In the genomic region with DNA sequence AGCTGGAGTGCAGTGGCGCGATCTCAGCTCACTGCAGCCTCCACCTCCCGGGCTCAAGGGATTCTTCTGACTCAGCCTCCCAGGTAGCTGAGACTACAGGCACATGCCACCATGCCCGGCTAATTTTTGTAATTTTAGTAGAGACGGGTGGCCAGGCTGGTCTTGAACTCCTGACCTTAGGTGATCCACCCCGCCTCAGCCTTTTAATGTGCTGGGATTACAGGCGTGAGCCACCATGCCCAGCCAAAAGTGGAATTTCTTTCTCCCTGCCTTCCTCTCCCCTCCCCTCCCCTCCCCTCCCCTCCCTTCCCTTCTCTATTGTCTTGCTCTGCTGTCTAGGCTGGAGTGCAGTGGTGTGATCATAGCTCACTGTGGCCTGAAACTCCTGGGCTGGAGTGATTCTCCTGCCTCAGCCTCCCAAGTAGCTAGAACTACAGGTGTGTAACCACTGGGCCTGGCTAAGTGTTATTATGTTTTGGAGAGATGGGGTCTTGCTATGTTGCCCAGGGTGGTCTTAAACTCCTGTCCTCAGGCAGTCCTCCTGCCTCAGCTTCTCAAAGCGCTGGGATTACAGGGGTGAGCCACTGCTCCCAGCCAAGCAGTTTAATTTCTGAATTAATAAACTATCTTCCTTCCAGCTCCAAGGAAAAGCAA, we compare ENCODE assay signal across 10 cellular contexts. TPM values are rescaled to one million over a fixed set of nuclear protein-coding genes. Genes with fewer than 3 reads are reported as not detected.
A peak's percentile ranks its signal among the peaks of the same experiment; 100 is the strongest.
DNase-seq lines count a peak whose midpoint lies in the region; ATAC-seq and TF ChIP-seq lines count a peak whose summit lies in the region.
"Had no signal": no experiment of that assay in that cellular context is flagged by ENCODE, and none has a peak within 500 bp of the region (broad histone marks: within the 10 kb centered on the region; RNA-seq: fewer than 3 reads in every experiment).

No MANE protein-coding gene starts in this region.

- BruUV-seq in PC-9 (replicated peaks; lab: Mats Ljungman, UMichigan), result no TSS peak

- no peak overlapping the region for H3K4me3 Mint-ChIP-seq in neural crest cell

- CTCF ChIA-PET in PC-9 (lab: Charles Lee), result interaction anchor here (0.5 to 0.8 kb wide), 8 partner anchors 11 to 383 kb away, joined by 3 to 10 read pairs (median 6); no protein-coding TSS in a partner anchor

- H3K27me3 ChIP-seq in BLaER1 treated with 17β-estradiol and CSF1 and Interleukin-3, amounts not matched to agents 10 nM and 100 nM, result no peaks in the 10 kb centered on the region
- no peaks in the 10 kb centered on the region for H3K27me3 ChIP-seq in PC-9 (ENCODE audit: insufficient read depth, low read depth)

- no peaks in the 10 kb centered on the region for H3K27me3 Mint-ChIP-seq in neural crest cell (ENCODE audit: low read depth)

- peak overlapping the region in 1 of 10 experiments; percentile 2; a peak in 1 of 20 replicates for H3K4me3 ChIP-seq in BLaER1 treated with 17β-estradiol and CSF1 and Interleukin-3, amounts not matched to agents 10 nM and 100 nM
- H3K4me3 ChIP-seq in PC-9 (no peak overlapping the region), coronary artery (no peak overlapping the region)

- POLR2A ChIA-PET in PC-9 (lab: Charles Lee; ENCODE audit: unreplicated experiment), result no interaction called here

- H3K79me2 ChIP-seq in PC-9 (ENCODE audit: low read depth), result peaks cover 63% of the 10 kb centered on the region

- H3K9me3 Mint-ChIP-seq in neural crest cell, result no peaks in the 10 kb centered on the region

- peak overlapping the region in 10 of 11 experiments; percentile 78 to 97 (median 94); a peak in 20 of 22 replicates for H3K27ac ChIP-seq in BLaER1 treated with 17β-estradiol and CSF1 and Interleukin-3, amounts not matched to agents 10 nM and 100 nM
- H3K27ac ChIP-seq in PC-9 (peak overlapping the region; percentile 20; the same call in 1 of the 2 replicates), coronary artery (peak overlapping the region; percentile 85 to 86)

- no peak for TF ChIP-seq CTCF in PC-9 (conservative IDR thresholded peaks at IDR 0.05)
- TF ChIP-seq CTCF in coronary artery (IDR thresholded peaks at IDR 0.05), result no peak
- TF ChIP-seq CTCF in neural crest cell (conservative IDR thresholded peaks at IDR 0.05), result no peak
- TF ChIP-seq CTCF in GM10266 (IDR thresholded peaks at IDR 0.05; ENCODE audit: control insufficient read depth, insufficient read depth, low read depth, missing control alignments), result no peak

- no peak overlapping the region for H2AFZ ChIP-seq in PC-9

- H3K36me3 Mint-ChIP-seq in neural crest cell (ENCODE audit: low read depth), result no peaks in the 10 kb centered on the region

- peaks cover 49% of the 10 kb centered on the region for H3F3A ChIP-seq in PC-9 (ENCODE audit: insufficient read depth, low read depth)

- H4K20me1 ChIP-seq in BLaER1 treated with 17β-estradiol and CSF1 and Interleukin-3, amounts not matched to agents 10 nM and 100 nM, result peaks cover 0 to 67% (median 3%) of the 10 kb centered on the region in 11 experiments; a peak in 8 of 22 replicates
- no peaks in the 10 kb centered on the region for H4K20me1 ChIP-seq in PC-9 (ENCODE audit: insufficient read depth)

- no peak for ATAC-seq in HG03378 (IDR thresholded peaks at IDR 0.05; ENCODE audit: unreplicated experiment)

- peak overlapping the region; percentile 11 to 86 (median 81); a peak in 16 of 22 replicates for H3K9ac ChIP-seq in BLaER1 treated with 17β-estradiol and CSF1 and Interleukin-3, amounts not matched to agents 10 nM and 100 nM

- H3K4me2 ChIP-seq in BLaER1 treated with 17β-estradiol and CSF1 and Interleukin-3, amounts not matched to agents 10 nM and 100 nM, result peak overlapping the region; percentile 79 to 97 (median 90)
- H3K4me2 ChIP-seq in PC-9, result no peak overlapping the region

- H3K4me1 Mint-ChIP-seq in neural crest cell, result peaks cover 52% of the 10 kb centered on the region

- intact Hi-C loops in PC-9 (cut with micrococcal nuclease; ENCODE audit: unreplicated experiment), result loop anchor here (2.0 kb wide), 1 partner anchor 20 kb away; no protein-coding TSS in a partner anchor

- no peaks in the 10 kb centered on the region for H3K36me3 ChIP-seq in BLaER1 treated with 17β-estradiol and CSF1 and Interleukin-3, amounts not matched to agents 10 nM and 100 nM
- no peaks in the 10 kb centered on the region for H3K36me3 ChIP-seq in PC-9 (ENCODE audit: low read depth)

- H3K9me3 ChIP-seq in BLaER1 treated with 17β-estradiol and CSF1 and Interleukin-3, amounts not matched to agents 10 nM and 100 nM (replicated peaks in 1 of 11), result no peaks in the 10 kb centered on the region
- no peaks in the 10 kb centered on the region for H3K9me3 ChIP-seq in PC-9 (ENCODE audit: insufficient read depth, low read depth)

- H3K9me2 ChIP-seq in PC-9 (ENCODE audit: insufficient read depth), result no peaks in the 10 kb centered on the region

- no peak for DNase-seq in PC-9
- no peak for DNase-seq in coronary artery (ENCODE audit: low spot score)
- DNase-seq in neural crest cell (ENCODE audit: low read depth, low spot score), result no peak
- no peak for DNase-seq in GM10266 (ENCODE audit: extremely low spot score)
- DNase-seq in stimulated activated CD4-positive, alpha-beta T cell treated with anti-CD3 and anti-CD28 coated beads, Interleukin-4, amount 100 ng/mL, for 1 hour, result no peak
- DNase-seq in central memory CD4-positive, alpha-beta T cell, result no peak
- DNase-seq: caudate nucleus, NCI-H510A treated with DMSO at 0.1 percent for 48 hours had no signal

- H3K27ac Mint-ChIP-seq in neural crest cell (ENCODE audit: unreplicated experiment), result peak overlapping the region; percentile 86

- peaks cover 88 to 97% (median 95%) of the 10 kb centered on the region in 10 experiments for H3K4me1 ChIP-seq in BLaER1 treated with 17β-estradiol and CSF1 and Interleukin-3, amounts not matched to agents 10 nM and 100 nM
- peaks cover 65% of the 10 kb centered on the region for H3K4me1 ChIP-seq in PC-9 (replicated peaks; ENCODE audit: insufficient read depth)

RNA-seq across cellular contexts. Expression of a gene that starts 10.0 kb away (rescaled TPM):
- total RNA-seq in PC-9 (2021) (189 and 199 TPM in 2 replicates), neural crest cell (185 and 197 TPM in 2 replicates)

Comparison
In these comparisons a context has a peak if more than half of its experiments do, and no peak if none do; other contexts are left out.
1. H3K27ac ChIP-seq: peak in every context shown above with its lines; median percentile 94 in BLaER1 treated with 17β-estradiol and CSF1 and Interleukin-3, amounts not matched to agents 10 nM and 100 nM; 86 in coronary artery; 20 in PC-9.